Comparison of ENCODE assay signal across 16 cellular contexts in genomic region chr11:35688023-35688422, GRCh38. TPM values are rescaled to one million over a fixed set of nuclear protein-coding genes. Genes with fewer than 3 reads are reported as not detected.
A peak's percentile ranks its signal among the peaks of the same experiment; 100 is the strongest.
DNase-seq lines count a peak whose midpoint lies in the region; ATAC-seq and TF ChIP-seq lines count a peak whose summit lies in the region.
"Had no signal": no experiment of that assay in that cellular context is flagged by ENCODE, and none has a peak within 500 bp of the region (broad histone marks: within the 10 kb centered on the region; RNA-seq: fewer than 3 reads in every experiment).

No MANE protein-coding gene starts in this region.

- ATAC-seq in left colon = no peak

- H3K27me3 Mint-ChIP-seq in glutamatergic neuron (ENCODE audit: unreplicated experiment) = no peaks in the 10 kb centered on the region
- H3K27me3 Mint-ChIP-seq: CD4-positive, alpha-beta T cell had no signal

- H3K9me3 Mint-ChIP-seq in glutamatergic neuron (ENCODE audit: unreplicated experiment) = peaks cover 3% of the 10 kb centered on the region
- H3K9me3 Mint-ChIP-seq: CD4-positive, alpha-beta T cell had no signal

- H3K4me3 Mint-ChIP-seq in glutamatergic neuron (ENCODE audit: unreplicated experiment) = no peak overlapping the region
- H3K4me3 Mint-ChIP-seq: CD4-positive, alpha-beta T cell had no signal

- no peak for TF ChIP-seq CTCF in epithelial cell of esophagus (IDR thresholded peaks at IDR 0.05; ENCODE audit: insufficient read depth, low read depth, low read length, missing control alignments)
- no peak for TF ChIP-seq CTCF in glutamatergic neuron (IDR thresholded peaks at IDR 0.05; ENCODE audit: partially characterized antibody, unreplicated experiment)

- H3K27ac Mint-ChIP-seq in glutamatergic neuron (ENCODE audit: unreplicated experiment) = no peak overlapping the region
- H3K27ac Mint-ChIP-seq: CD4-positive, alpha-beta T cell had no signal

- peaks cover 5% of the 10 kb centered on the region for H3K4me1 Mint-ChIP-seq in glutamatergic neuron (ENCODE audit: low read depth, unreplicated experiment)

- no peak overlapping the region for H3K4me3 ChIP-seq in epithelial cell of esophagus (ENCODE audit: low read length)
- H3K4me3 ChIP-seq: ovary, suprapubic skin had no signal

- no peaks in the 10 kb centered on the region for H3K36me3 Mint-ChIP-seq in glutamatergic neuron (ENCODE audit: unreplicated experiment)

- peak; percentile 61 for DNase-seq in EL
- DNase-seq in LHCN-M2 (ENCODE audit: low read depth) = peak; percentile 59
- DNase-seq in epithelial cell of esophagus (ENCODE audit: low read depth) = peak; percentile 53
- DNase-seq in retina = peak; percentile 17
- no peak for DNase-seq in left colon
- DNase-seq in GOT3 (lab: John Stamatoyannopoulos, UW) = no peak
- DNase-seq in glutamatergic neuron = no peak
- DNase-seq: activated naive CD4-positive, alpha-beta T cell treated with Interleukin-2 at 50 U/mL for 16 hours; CD4-positive, alpha-beta T cell; effector CD4-positive, alpha-beta T cell; islet precursor cell; NCI-H510A; ovary; stimulated activated CD4-positive, alpha-beta T cell treated with anti-CD3 and anti-CD28 coated beads, Interleukin-12 subunit alpha, Interleukin-12 subunit beta, amount 100 ng/mL, for 4 hours; WERI-Rb-1 had no signal

- intact Hi-C loops in left colon (cut with DNase I, micrococcal nuclease) = no loop called here

RNA-seq across cellular contexts. Expression of gene TRIM44, which starts 25.4 kb away (rescaled TPM):
- 23.2 and 35.9 TPM in 2 replicates for total RNA-seq in LHCN-M2 (2014; rRNA removed)
- polyA plus RNA-seq in LHCN-M2 (2012) = 32.2 TPM
- 10 to 100 TPM; 45.7 to 49.4 TPM for total RNA-seq in left colon
- 53.3 TPM for total RNA-seq in glutamatergic neuron (ENCODE audit: unreplicated experiment)

Comparison
In these comparisons a context has a peak if more than half of its experiments do, and no peak if none do; other contexts are left out.
1. DNase-seq: peak in EL (single experiment), LHCN-M2 (single experiment), epithelial cell of esophagus (single experiment) and retina (single experiment); none in left colon (0 of 2), GOT3 (single experiment) and glutamatergic neuron (single experiment).